Comparison of ENCODE assay signal across 8 cellular contexts in the genomic region with DNA sequence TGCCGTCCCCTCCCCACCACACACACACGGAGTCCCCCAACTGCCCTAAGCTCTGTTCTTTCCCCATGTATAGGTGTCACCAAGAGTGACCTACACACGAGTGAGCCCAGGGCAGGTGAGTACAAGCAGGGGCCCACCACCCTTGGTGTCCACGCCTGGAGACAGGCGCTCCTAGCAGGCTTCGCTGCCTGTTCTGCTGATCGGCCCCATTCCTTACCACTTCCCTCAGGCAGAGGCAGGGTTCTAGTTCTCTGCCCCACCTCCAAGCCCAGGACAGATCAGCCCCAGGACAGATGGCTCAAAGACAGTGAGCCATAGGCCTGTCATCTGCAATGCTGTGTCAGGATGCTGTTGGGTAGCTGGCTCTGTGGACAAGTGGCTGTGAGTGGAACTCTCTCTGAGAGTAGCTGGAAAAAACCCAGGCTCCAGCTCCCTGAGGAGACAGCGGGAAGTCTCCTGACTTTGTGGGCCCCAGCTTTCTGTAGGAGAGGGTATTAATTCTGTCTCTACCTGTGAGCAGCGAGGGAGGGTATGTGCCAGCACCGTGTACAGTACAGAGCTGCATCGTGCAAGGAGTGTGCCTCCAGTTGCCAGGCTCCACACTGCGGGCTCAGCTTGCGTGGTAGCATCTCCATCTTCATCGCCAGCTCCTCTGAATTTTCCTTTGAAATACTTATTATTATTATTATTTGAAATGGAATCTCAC. TPM values are rescaled to one million over a fixed set of nuclear protein-coding genes. Genes with fewer than 3 reads are reported as not detected.
DNase-seq lines count a peak whose midpoint lies in the region.

No MANE protein-coding gene starts in this region.

- peak overlapping the region; percentile 51 to 80 (median 76) for H3K4me3 ChIP-seq in subcutaneous abdominal adipose tissue (ENCODE audit: low read depth in 1 of 5, low read length in 5 of 5)

- intact Hi-C loops in activated T-helper 2 cell treated with anti-CD3 and anti-CD28 coated beads, Interferon-gamma antibody, Interleukin-2, Interleukin-4, amounts not matched to agents 10 μg/mL and 5 μg/mL and 100 μg/mL, durations not matched to agents 14 hours and 24 hours and 36 hours (cut with micrococcal nuclease) = loop anchor here (5.0 to 10.0 kb wide), 4 partner anchors 177 to 425 kb away; a partner anchor contains a TSS

- peaks cover 32% of the 10 kb centered on the region for H3K36me3 Mint-ChIP-seq in activated T-helper 2 cell treated with anti-CD3 and anti-CD28 coated beads, Interferon-gamma antibody, Interleukin-2, Interleukin-4, amounts not matched to agents 10 μg/mL and 5 μg/mL and 100 μg/mL, durations not matched to agents 14 hours and 24 hours and 36 hours (ENCODE audit: low read depth)

- peak overlapping the region; percentile 74 for H3K27ac ChIP-seq in subcutaneous abdominal adipose tissue (ENCODE audit: low read depth, low read length)

- peaks cover 10 to 76% (median 71%) of the 10 kb centered on the region in 5 donors for H3K4me1 ChIP-seq in subcutaneous abdominal adipose tissue (ENCODE audit: control insufficient read depth in 5 of 5, insufficient read depth in 5 of 5, low read length in 5 of 5)

- peak overlapping the region; percentile 51 for H3K27ac Mint-ChIP-seq in activated T-helper 2 cell treated with anti-CD3 and anti-CD28 coated beads, Interferon-gamma antibody, Interleukin-2, Interleukin-4, amounts not matched to agents 10 μg/mL and 5 μg/mL and 100 μg/mL, durations not matched to agents 14 hours and 24 hours and 36 hours

- H3K27me3 Mint-ChIP-seq in activated T-helper 2 cell treated with anti-CD3 and anti-CD28 coated beads, Interferon-gamma antibody, Interleukin-2, Interleukin-4, amounts not matched to agents 10 μg/mL and 5 μg/mL and 100 μg/mL, durations not matched to agents 14 hours and 24 hours and 36 hours (ENCODE audit: low read depth) = no peaks in the 10 kb centered on the region

- peak; percentile 64 for DNase-seq in activated effector memory CD4-positive, alpha-beta T cell treated with anti-CD3 and anti-CD28 coated beads, Interleukin-2, amount 50 U/mL, for 16 hours
- no peak for DNase-seq in activated effector memory CD4-positive, alpha-beta T cell treated with Interleukin-2 at 50 U/mL for 16 hours
- DNase-seq in activated T-helper 2 cell treated with anti-CD3 and anti-CD28 coated beads, Interferon-gamma antibody, Interleukin-2, Interleukin-4, amounts not matched to agents 10 μg/mL and 5 μg/mL and 100 μg/mL, durations not matched to agents 14 hours and 24 hours and 36 hours (ENCODE audit: low spot score) = no peak
- DNase-seq in islet precursor cell (peak; percentile 79), NCI-H748 treated with DMSO at 0.1 percent for 48 hours (lab: John Stamatoyannopoulos, UW) (no peak), NK-92 (lab: John Stamatoyannopoulos, UW; ENCODE audit: unreplicated experiment) (no peak)
- no peak for DNase-seq in effector CD4-positive, alpha-beta T cell

- H3K9ac ChIP-seq in subcutaneous abdominal adipose tissue (ENCODE audit: low read length in 5 of 5) = peak overlapping the region in 4 of 5 donors; percentile 29 to 86 (median 77)

- H3K9me3 Mint-ChIP-seq in activated T-helper 2 cell treated with anti-CD3 and anti-CD28 coated beads, Interferon-gamma antibody, Interleukin-2, Interleukin-4, amounts not matched to agents 10 μg/mL and 5 μg/mL and 100 μg/mL, durations not matched to agents 14 hours and 24 hours and 36 hours = no peaks in the 10 kb centered on the region

- H3K4me1 Mint-ChIP-seq in activated T-helper 2 cell treated with anti-CD3 and anti-CD28 coated beads, Interferon-gamma antibody, Interleukin-2, Interleukin-4, amounts not matched to agents 10 μg/mL and 5 μg/mL and 100 μg/mL, durations not matched to agents 14 hours and 24 hours and 36 hours (ENCODE audit: low read depth) = peaks cover 19% of the 10 kb centered on the region

- H3K27me3 ChIP-seq in subcutaneous abdominal adipose tissue (ENCODE audit: control insufficient read depth in 5 of 5, insufficient read depth in 4 of 5, low read length in 5 of 5) = no peaks in the 10 kb centered on the region

- H3K4me3 Mint-ChIP-seq in activated T-helper 2 cell treated with anti-CD3 and anti-CD28 coated beads, Interferon-gamma antibody, Interleukin-2, Interleukin-4, amounts not matched to agents 10 μg/mL and 5 μg/mL and 100 μg/mL, durations not matched to agents 14 hours and 24 hours and 36 hours (ENCODE audit: low read depth) = peak overlapping the region; percentile 84

- H3K36me3 ChIP-seq in subcutaneous abdominal adipose tissue (ENCODE audit: control insufficient read depth in 5 of 5, insufficient read depth in 5 of 5, low read length in 5 of 5) = peaks cover 0 to 22% (median 13%) of the 10 kb centered on the region in 5 donors

- no peaks in the 10 kb centered on the region for H3K9me3 ChIP-seq in subcutaneous abdominal adipose tissue (ENCODE audit: control insufficient read depth in 5 of 5, low read length in 5 of 5)

RNA-seq across cellular contexts. Expression of a gene that starts 0.9 kb away (rescaled TPM):
- total RNA-seq in activated T-helper 2 cell treated with anti-CD3 and anti-CD28 coated beads, Interferon-gamma antibody, Interleukin-2, Interleukin-4, amounts not matched to agents 10 μg/mL and 5 μg/mL and 100 μg/mL, durations not matched to agents 14 hours and 24 hours and 36 hours = 78.2 and 84.8 TPM in 2 replicates

RNA-seq across cellular contexts. Expression of a gene that starts 2.6 kb away (rescaled TPM):
- total RNA-seq in activated T-helper 2 cell treated with anti-CD3 and anti-CD28 coated beads, Interferon-gamma antibody, Interleukin-2, Interleukin-4, amounts not matched to agents 10 μg/mL and 5 μg/mL and 100 μg/mL, durations not matched to agents 14 hours and 24 hours and 36 hours = 19.5 and 20.2 TPM in 2 replicates

RNA-seq across cellular contexts. Expression of a gene that starts 20.1 kb away (rescaled TPM):
- total RNA-seq in activated T-helper 2 cell treated with anti-CD3 and anti-CD28 coated beads, Interferon-gamma antibody, Interleukin-2, Interleukin-4, amounts not matched to agents 10 μg/mL and 5 μg/mL and 100 μg/mL, durations not matched to agents 14 hours and 24 hours and 36 hours = 67.3 and 72.4 TPM in 2 replicates

RNA-seq across cellular contexts. Expression of a gene that starts 23.5 kb away (rescaled TPM):
- 34.1 and 41.6 TPM in 2 replicates for total RNA-seq in activated T-helper 2 cell treated with anti-CD3 and anti-CD28 coated beads, Interferon-gamma antibody, Interleukin-2, Interleukin-4, amounts not matched to agents 10 μg/mL and 5 μg/mL and 100 μg/mL, durations not matched to agents 14 hours and 24 hours and 36 hours

RNA-seq across cellular contexts. Expression of a gene that starts 53.3 kb away (rescaled TPM):
- 3.1 and 3.8 TPM in 2 replicates for total RNA-seq in activated T-helper 2 cell treated with anti-CD3 and anti-CD28 coated beads, Interferon-gamma antibody, Interleukin-2, Interleukin-4, amounts not matched to agents 10 μg/mL and 5 μg/mL and 100 μg/mL, durations not matched to agents 14 hours and 24 hours and 36 hours

Comparison
In these comparisons a context has a peak if more than half of its experiments do, and no peak if none do; other contexts are left out.
1. DNase-seq: peak in activated effector memory CD4-positive, alpha-beta T cell treated with anti-CD3 and anti-CD28 coated beads, Interleukin-2, amount 50 U/mL, for 16 hours (single experiment) and islet precursor cell (single experiment); none in activated effector memory CD4-positive, alpha-beta T cell treated with Interleukin-2 at 50 U/mL for 16 hours (single experiment), activated T-helper 2 cell treated with anti-CD3 and anti-CD28 coated beads, Interferon-gamma antibody, Interleukin-2, Interleukin-4, amounts not matched to agents 10 μg/mL and 5 μg/mL and 100 μg/mL, durations not matched to agents 14 hours and 24 hours and 36 hours (single experiment), NCI-H748 treated with DMSO at 0.1 percent for 48 hours (single experiment), effector CD4-positive, alpha-beta T cell (single experiment) and NK-92 (single experiment).